In the genomic region with DNA sequence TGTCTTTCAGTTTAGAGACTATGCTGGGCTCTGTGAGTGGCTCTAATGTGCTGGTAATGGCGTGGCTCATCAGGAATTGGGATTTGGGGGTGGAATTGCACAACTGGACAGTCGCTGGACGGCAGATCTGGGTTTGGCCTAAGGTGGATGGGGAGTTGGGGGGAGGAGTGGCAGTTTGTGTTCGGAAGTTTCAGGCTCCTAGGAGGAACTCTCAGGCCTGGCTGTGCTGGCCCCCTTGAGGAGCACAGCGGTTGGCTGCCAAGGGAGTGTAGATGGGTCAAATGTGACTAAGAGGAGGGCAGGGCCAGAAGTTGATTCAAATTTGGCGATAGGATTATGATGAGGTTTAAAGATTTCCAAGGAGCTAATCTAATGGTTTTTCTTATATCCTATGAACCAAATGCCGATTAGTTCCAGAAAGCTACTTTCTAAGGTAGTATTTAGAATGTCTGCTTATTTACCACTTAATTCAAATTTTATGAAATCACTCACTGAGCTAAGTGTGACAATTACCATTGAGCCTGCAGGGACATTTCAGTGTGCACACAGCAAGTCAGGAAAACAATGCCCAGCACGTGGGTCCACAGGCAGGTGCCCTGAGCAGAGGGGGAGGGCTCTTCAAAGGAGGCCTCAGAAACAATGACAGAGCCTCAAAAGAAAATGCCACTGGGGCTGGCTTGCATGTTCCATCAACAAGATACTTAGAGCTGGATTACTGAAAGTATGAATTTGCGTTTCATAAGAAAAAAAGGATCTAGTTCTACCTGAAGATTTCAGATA, we compare ENCODE assay signal across 19 cellular contexts.
DNase-seq lines count a peak whose midpoint lies in the region; ATAC-seq lines count a peak whose summit lies in the region.
"Had no signal": no experiment of that assay in that cellular context is flagged by ENCODE, and none has a peak within 500 bp of the region (broad histone marks: within the 10 kb centered on the region; RNA-seq: fewer than 3 reads in every experiment).

No MANE protein-coding gene starts in this region.

- ATAC-seq in T-helper 17 cell (no peak), GM18519 (IDR thresholded peaks at IDR 0.05; ENCODE audit: low FRiP score, unreplicated experiment) (no peak)
- ATAC-seq: left lung had no signal

- H3K9me3 ChIP-seq in T-helper 17 cell (ENCODE audit: control insufficient read depth, low read length, poor library complexity, severe bottlenecking) (no peaks in the 10 kb centered on the region), subcutaneous abdominal adipose tissue (ENCODE audit: control insufficient read depth in 5 of 5, low read length in 5 of 5) (no peaks in the 10 kb centered on the region)
- H3K9me3 ChIP-seq: colonic mucosa, left lung, SJSA1, thoracic aorta had no signal

- H3K27me3 ChIP-seq in subcutaneous abdominal adipose tissue (ENCODE audit: control insufficient read depth in 5 of 5, insufficient read depth in 4 of 5, low read length in 5 of 5), result no peaks in the 10 kb centered on the region
- H3K27me3 ChIP-seq: colonic mucosa, left lung, SJSA1 had no signal

- peaks cover 33% of the 10 kb centered on the region for H3K36me3 Mint-ChIP-seq in activated naive CD4-positive, alpha-beta T cell treated with anti-CD3 and anti-CD28 coated beads for 36 hours (ENCODE audit: low read depth)
- H3K36me3 Mint-ChIP-seq in T-helper 17 cell (ENCODE audit: low read depth), result peaks cover 8% of the 10 kb centered on the region

- peak overlapping the region; percentile 65 for H3K27ac Mint-ChIP-seq in activated naive CD4-positive, alpha-beta T cell treated with anti-CD3 and anti-CD28 coated beads for 36 hours
- H3K27ac Mint-ChIP-seq in T-helper 17 cell, result peak overlapping the region; percentile 47

- no peaks in the 10 kb centered on the region for H3K27me3 Mint-ChIP-seq in activated naive CD4-positive, alpha-beta T cell treated with anti-CD3 and anti-CD28 coated beads for 36 hours (ENCODE audit: low read depth)
- H3K27me3 Mint-ChIP-seq in T-helper 17 cell, result no peaks in the 10 kb centered on the region

- H3K4me1 ChIP-seq in subcutaneous abdominal adipose tissue (ENCODE audit: control insufficient read depth in 5 of 5, insufficient read depth in 5 of 5, low read length in 5 of 5), result peaks cover 0 to 19% (median 14%) of the 10 kb centered on the region in 5 donors
- H3K4me1 ChIP-seq: colonic mucosa had no signal

- no peak overlapping the region for H3K9ac ChIP-seq in subcutaneous abdominal adipose tissue (ENCODE audit: low read length in 5 of 5)
- H3K9ac ChIP-seq: GM23248 had no signal

- H3K4me3 ChIP-seq in subcutaneous abdominal adipose tissue (ENCODE audit: low read depth in 1 of 5, low read length in 5 of 5), result no peak overlapping the region
- H3K4me3 ChIP-seq: colonic mucosa, GM23248, left lung, SJSA1, skin epidermis, thoracic aorta had no signal

- H3K9me3 Mint-ChIP-seq in activated naive CD4-positive, alpha-beta T cell treated with anti-CD3 and anti-CD28 coated beads for 36 hours, result no peaks in the 10 kb centered on the region

- peaks cover 35% of the 10 kb centered on the region for H3K4me1 Mint-ChIP-seq in activated naive CD4-positive, alpha-beta T cell treated with anti-CD3 and anti-CD28 coated beads for 36 hours (ENCODE audit: low read depth)
- H3K4me1 Mint-ChIP-seq in T-helper 17 cell, result peaks cover 18% of the 10 kb centered on the region

- H3K4me3 Mint-ChIP-seq in activated naive CD4-positive, alpha-beta T cell treated with anti-CD3 and anti-CD28 coated beads for 36 hours, result no peak overlapping the region
- no peak overlapping the region for H3K4me3 Mint-ChIP-seq in T-helper 17 cell

- H3K36me3 ChIP-seq in subcutaneous abdominal adipose tissue (ENCODE audit: control insufficient read depth in 5 of 5, insufficient read depth in 5 of 5, low read length in 5 of 5), result no peaks in the 10 kb centered on the region
- H3K36me3 ChIP-seq: colonic mucosa, left lung, SJSA1, thoracic aorta had no signal

- intact Hi-C loops in activated naive CD4-positive, alpha-beta T cell treated with anti-CD3 and anti-CD28 coated beads for 36 hours (cut with micrococcal nuclease), result loop anchor here (5.0 kb wide), 1 partner anchor 267 kb away; no protein-coding TSS in a partner anchor

- CTCF ChIA-PET in activated naive CD4-positive, alpha-beta T cell treated with anti-CD3 and anti-CD28 coated beads for 36 hours (lab: Charles Lee), result interaction anchor here (1.0 kb wide), 1 partner anchor 60 kb away, joined by 4 read pairs; no protein-coding TSS in a partner anchor

- peak overlapping the region; percentile 27 for H3K27ac ChIP-seq in subcutaneous abdominal adipose tissue (ENCODE audit: low read depth, low read length)
- H3K27ac ChIP-seq: colonic mucosa, GM23248, left lung, thoracic aorta had no signal

- DNase-seq in activated naive CD4-positive, alpha-beta T cell treated with anti-CD3 and anti-CD28 coated beads for 36 hours, result no peak
- DNase-seq in activated naive CD4-positive, alpha-beta T cell treated with anti-CD3 and anti-CD28 coated beads, Interleukin-2, amount 50 U/mL, for 16 hours, result no peak
- DNase-seq in T-helper 17 cell (no peak), islet precursor cell (peak; percentile 21), NCI-H1694 treated with DMSO at 0.1 percent for 48 hours (lab: John Stamatoyannopoulos, UW) (no peak), hypothalamus (lab: John Stamatoyannopoulos, UW) (no peak)
- DNase-seq: amygdala, Calu3, GM23248, hippocampal formation, KBM-7, left lung, NCI-H2171 had no signal
